33 cellular contexts compared by ENCODE assay signal in the genomic region with DNA sequence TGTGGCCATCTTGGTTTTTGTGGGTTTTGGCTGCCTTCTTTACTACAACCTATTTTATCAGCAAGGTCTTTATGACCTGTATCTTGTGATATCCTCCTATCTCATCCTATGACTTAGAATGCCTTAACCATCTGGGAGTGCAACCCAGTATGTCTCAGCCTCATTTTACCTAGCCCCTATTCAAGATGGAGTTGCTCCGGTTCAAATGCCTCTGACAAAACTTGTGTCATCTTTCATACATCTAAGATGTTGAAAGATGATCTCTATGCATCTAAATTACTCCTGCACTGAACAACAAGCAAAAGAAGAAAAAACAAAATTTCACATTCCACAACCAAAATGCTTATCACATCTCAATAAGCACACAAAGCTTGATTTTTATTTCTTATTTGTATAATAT.
"Had no signal": no experiment of that assay in that cellular context is flagged by ENCODE, and none has a peak within 500 bp of the region (broad histone marks: within the 10 kb centered on the region; RNA-seq: fewer than 3 reads in every experiment).

No MANE protein-coding gene starts in this region.

- H3K27me3 ChIP-seq: MG63 had no signal

- DNase-seq: Karpas-422, Kasumi-1, MG63, MM.1S, MV-4-11, NCI-H1048, NCI-H1092, NCI-H1092 treated with DMSO at 0.1 percent for 48 hours, NCI-H1105 treated with DMSO at 0.1 percent for 48 hours, NCI-H1417 treated with DMSO at 0.1 percent for 48 hours, NCI-H1436, NCI-H1436 treated with DMSO at 0.1 percent for 48 hours, NCI-H146, NCI-H1694, NCI-H1694 treated with DMSO at 0.1 percent for 48 hours, NCI-H187, NCI-H187 treated with DMSO at 0.1 percent for 48 hours, NCI-H1930, NCI-H2029, NCI-H2029 treated with DMSO at 0.1 percent for 48 hours, NCI-H2081, NCI-H2081 treated with DMSO at 0.1 percent for 48 hours, NCI-H2107, NCI-H2171, NCI-H2171 treated with DMSO at 0.1 percent for 48 hours, NCI-H226, NCI-H345, NCI-H446, NCI-H446 treated with DMSO at 0.1 percent for 48 hours, NCI-H510A, NCI-H510A treated with DMSO at 0.1 percent for 48 hours, NCI-H524, NCI-H524 treated with DMSO at 0.1 percent for 48 hours had no signal

- H3K4me3 ChIP-seq: MG63 had no signal

- H3K36me3 ChIP-seq: MG63 had no signal

- H3K9me3 ChIP-seq: MG63 had no signal
